In genomic region chr10:115898242-115898641, GRCh38 we compare ENCODE assay signal across 32 cellular contexts.
"Had no signal": no experiment of that assay in that cellular context is flagged by ENCODE, and none has a peak within 500 bp of the region (broad histone marks: within the 10 kb centered on the region; RNA-seq: fewer than 3 reads in every experiment).

No MANE protein-coding gene starts in this region.

- H3K4me1 ChIP-seq: esophagus muscularis mucosa, foreskin keratinocyte, heart left ventricle, pancreas, prostate gland, stomach, thyroid gland, upper lobe of left lung had no signal

- DNase-seq: activated CD4-positive, alpha-beta T cell treated with anti-CD3 and anti-CD28 coated beads for 1 hour; activated CD4-positive, alpha-beta T cell treated with anti-CD3 and anti-CD28 coated beads, Interleukin-2, amount 10 ng/mL, durations not matched to agents 7 days and 5 days; activated CD8-positive, alpha-beta memory T cell treated with anti-CD3 and anti-CD28 coated beads, Interleukin-2, amount 10 ng/mL, durations not matched to agents 7 days and 5 days; activated CD8-positive, alpha-beta T cell treated with anti-CD3 and anti-CD28 coated beads, Interleukin-2, amount 10 ng/mL, durations not matched to agents 7 days and 5 days; activated naive CD8-positive, alpha-beta T cell treated with anti-CD3 and anti-CD28 coated beads, Interleukin-2, amount 50 U/mL, for 24 hours; activated T-cell treated with anti-CD3 and anti-CD28 coated beads, Interleukin-2, amount 50 U/mL, for 48 hours; amygdala; effector CD4-positive, alpha-beta T cell; foreskin keratinocyte; heart left ventricle; hypothalamus; immature natural killer cell; kidney; left colon; nucleus accumbens; pancreas; retina; stimulated activated CD4-positive, alpha-beta T cell treated with anti-CD3 and anti-CD28 coated beads, Interleukin-15, amount 100 ng/mL, for 24 hours; stimulated activated CD4-positive, alpha-beta T cell treated with anti-CD3 and anti-CD28 coated beads, Interleukin-2, amount 100 ng/mL, for 24 hours; stimulated activated naive B cell treated with anti-CD40 and anti-IgM and Interleukin-4, amounts not matched to agents 10 μg/mL and 1 μg/mL and 100 μg/mL, for 72 hours; stomach; T-helper 17 cell; T1000; thyroid gland; upper lobe of left lung had no signal

- H3K4me3 Mint-ChIP-seq: activated CD4-positive, alpha-beta T cell treated with anti-CD3 and anti-CD28 coated beads, Interleukin-2, amount 10 ng/mL, durations not matched to agents 7 days and 5 days; activated CD8-positive, alpha-beta memory T cell treated with anti-CD3 and anti-CD28 coated beads, Interleukin-2, amount 10 ng/mL, durations not matched to agents 7 days and 5 days; activated CD8-positive, alpha-beta T cell treated with anti-CD3 and anti-CD28 coated beads, Interleukin-2, amount 10 ng/mL, durations not matched to agents 7 days and 5 days; activated naive CD4-positive, alpha-beta T cell treated with anti-CD3 and anti-CD28 coated beads, Interleukin-2, amount 50 U/mL, for 24 hours; activated naive CD8-positive, alpha-beta T cell treated with anti-CD3 and anti-CD28 coated beads, Interleukin-2, amount 50 U/mL, for 24 hours; central memory CD8-positive, alpha-beta T cell; dendritic cell treated with granulocyte-macrophage colony-stimulating factor and Interleukin-4, amounts not matched to agents 40 ng/mL and 50 ng/mL, for 4 days; immature natural killer cell; stimulated activated naive B cell treated with anti-CD40 and anti-IgM and Interleukin-4, amounts not matched to agents 10 μg/mL and 1 μg/mL and 100 μg/mL, for 72 hours; T-helper 17 cell had no signal

- H3K27me3 Mint-ChIP-seq: activated CD4-positive, alpha-beta T cell treated with anti-CD3 and anti-CD28 coated beads, Interleukin-2, amount 10 ng/mL, durations not matched to agents 7 days and 5 days; activated CD8-positive, alpha-beta memory T cell treated with anti-CD3 and anti-CD28 coated beads, Interleukin-2, amount 10 ng/mL, durations not matched to agents 7 days and 5 days; activated naive CD4-positive, alpha-beta T cell treated with anti-CD3 and anti-CD28 coated beads, Interleukin-2, amount 50 U/mL, for 24 hours; activated naive CD8-positive, alpha-beta T cell treated with anti-CD3 and anti-CD28 coated beads, Interleukin-2, amount 50 U/mL, for 24 hours; central memory CD8-positive, alpha-beta T cell; dendritic cell treated with granulocyte-macrophage colony-stimulating factor and Interleukin-4, amounts not matched to agents 40 ng/mL and 50 ng/mL, for 4 days; stimulated activated naive B cell treated with anti-CD40 and anti-IgM and Interleukin-4, amounts not matched to agents 10 μg/mL and 1 μg/mL and 100 μg/mL, for 72 hours; T-helper 17 cell had no signal

- H3K4me3 ChIP-seq: esophagus muscularis mucosa, heart left ventricle, pancreas, prostate gland, smooth muscle cell, stomach, thyroid gland, upper lobe of left lung had no signal

- H3K27ac ChIP-seq: esophagus muscularis mucosa, foreskin keratinocyte, heart left ventricle, pancreas, prostate gland, stomach, thyroid gland, upper lobe of left lung had no signal

- ATAC-seq: activated CD8-positive, alpha-beta memory T cell treated with anti-CD3 and anti-CD28 coated beads, Interleukin-2, amount 10 ng/mL, durations not matched to agents 7 days and 5 days; activated CD8-positive, alpha-beta T cell treated with anti-CD3 and anti-CD28 coated beads, Interleukin-2, amount 10 ng/mL, durations not matched to agents 7 days and 5 days; activated naive CD8-positive, alpha-beta T cell treated with anti-CD3 and anti-CD28 coated beads, Interleukin-2, amount 50 U/mL, for 24 hours; foreskin keratinocyte; heart left ventricle; left colon; pancreas; stimulated activated naive B cell treated with anti-CD40 and anti-IgM and Interleukin-4, amounts not matched to agents 10 μg/mL and 1 μg/mL and 100 μg/mL, for 72 hours; T-helper 17 cell had no signal

- H3K36me3 Mint-ChIP-seq: activated CD8-positive, alpha-beta memory T cell treated with anti-CD3 and anti-CD28 coated beads, Interleukin-2, amount 10 ng/mL, durations not matched to agents 7 days and 5 days; activated naive CD4-positive, alpha-beta T cell treated with anti-CD3 and anti-CD28 coated beads, Interleukin-2, amount 50 U/mL, for 24 hours; immature natural killer cell; stimulated activated naive B cell treated with anti-CD40 and anti-IgM and Interleukin-4, amounts not matched to agents 10 μg/mL and 1 μg/mL and 100 μg/mL, for 72 hours had no signal

- H3K4me2 ChIP-seq: smooth muscle cell had no signal

- H3K4me1 Mint-ChIP-seq: activated CD4-positive, alpha-beta T cell treated with anti-CD3 and anti-CD28 coated beads, Interleukin-2, amount 10 ng/mL, durations not matched to agents 7 days and 5 days; activated CD8-positive, alpha-beta memory T cell treated with anti-CD3 and anti-CD28 coated beads, Interleukin-2, amount 10 ng/mL, durations not matched to agents 7 days and 5 days; activated naive CD4-positive, alpha-beta T cell treated with anti-CD3 and anti-CD28 coated beads, Interleukin-2, amount 50 U/mL, for 24 hours; activated naive CD8-positive, alpha-beta T cell treated with anti-CD3 and anti-CD28 coated beads, Interleukin-2, amount 50 U/mL, for 24 hours; central memory CD8-positive, alpha-beta T cell; immature natural killer cell; stimulated activated naive B cell treated with anti-CD40 and anti-IgM and Interleukin-4, amounts not matched to agents 10 μg/mL and 1 μg/mL and 100 μg/mL, for 72 hours; T-helper 17 cell had no signal

- H3K9me3 ChIP-seq: esophagus muscularis mucosa, heart left ventricle, pancreas, prostate gland, stomach, thyroid gland, upper lobe of left lung had no signal

- H3K9me3 Mint-ChIP-seq: activated CD4-positive, alpha-beta T cell treated with anti-CD3 and anti-CD28 coated beads, Interleukin-2, amount 10 ng/mL, durations not matched to agents 7 days and 5 days; activated naive CD8-positive, alpha-beta T cell treated with anti-CD3 and anti-CD28 coated beads, Interleukin-2, amount 50 U/mL, for 24 hours; activated T-helper 2 cell treated with anti-CD3 and anti-CD28 coated beads, Interferon-gamma antibody, Interleukin-2, Interleukin-4, amounts not matched to agents 10 μg/mL and 5 μg/mL and 100 μg/mL, durations not matched to agents 14 hours and 24 hours and 36 hours; dendritic cell treated with granulocyte-macrophage colony-stimulating factor and Interleukin-4, amounts not matched to agents 40 ng/mL and 50 ng/mL, for 4 days had no signal

- H3K27me3 ChIP-seq: esophagus muscularis mucosa, foreskin keratinocyte, heart left ventricle, pancreas, stomach, thyroid gland, upper lobe of left lung had no signal

- H3K36me3 ChIP-seq: esophagus muscularis mucosa, heart left ventricle, pancreas, prostate gland, stomach, thyroid gland, upper lobe of left lung had no signal

- H3K27ac Mint-ChIP-seq: activated CD4-positive, alpha-beta T cell treated with anti-CD3 and anti-CD28 coated beads, Interleukin-2, amount 10 ng/mL, durations not matched to agents 7 days and 5 days; activated CD8-positive, alpha-beta memory T cell treated with anti-CD3 and anti-CD28 coated beads, Interleukin-2, amount 10 ng/mL, durations not matched to agents 7 days and 5 days; activated CD8-positive, alpha-beta T cell treated with anti-CD3 and anti-CD28 coated beads, Interleukin-2, amount 10 ng/mL, durations not matched to agents 7 days and 5 days; activated naive CD4-positive, alpha-beta T cell treated with anti-CD3 and anti-CD28 coated beads, Interleukin-2, amount 50 U/mL, for 24 hours; activated naive CD8-positive, alpha-beta T cell treated with anti-CD3 and anti-CD28 coated beads, Interleukin-2, amount 50 U/mL, for 24 hours; activated T-helper 2 cell treated with anti-CD3 and anti-CD28 coated beads, Interferon-gamma antibody, Interleukin-2, Interleukin-4, amounts not matched to agents 10 μg/mL and 5 μg/mL and 100 μg/mL, durations not matched to agents 14 hours and 24 hours and 36 hours; dendritic cell treated with granulocyte-macrophage colony-stimulating factor and Interleukin-4, amounts not matched to agents 40 ng/mL and 50 ng/mL, for 4 days; immature natural killer cell; stimulated activated naive B cell treated with anti-CD40 and anti-IgM and Interleukin-4, amounts not matched to agents 10 μg/mL and 1 μg/mL and 100 μg/mL, for 72 hours; T-helper 17 cell had no signal
